21 cellular contexts compared by ENCODE assay signal in the genomic region with DNA sequence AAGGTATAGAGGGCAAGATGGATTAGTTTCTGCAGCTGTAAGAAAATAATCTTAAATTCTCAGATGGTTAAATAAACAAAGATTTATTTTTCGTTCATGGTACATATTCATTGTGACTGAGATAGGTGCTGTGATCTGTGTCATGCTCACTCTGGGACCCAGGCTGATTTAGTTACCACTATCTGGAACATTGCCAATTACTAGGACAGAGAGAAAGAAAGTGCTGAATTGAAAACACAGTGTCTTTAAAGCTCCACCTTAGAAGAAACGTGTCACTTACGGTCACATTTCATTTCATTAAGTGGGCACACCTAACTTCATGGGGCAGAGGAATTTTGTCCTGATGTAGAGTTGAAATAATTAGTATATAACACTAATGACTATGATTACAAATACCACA.
"Had no signal": no experiment of that assay in that cellular context is flagged by ENCODE, and none has a peak within 500 bp of the region (broad histone marks: within the 10 kb centered on the region; RNA-seq: fewer than 3 reads in every experiment).

No MANE protein-coding gene starts in this region.

- DNase-seq: effector memory CD8-positive, alpha-beta T cell; esophagus squamous epithelium; foreskin fibroblast; kidney; left cardiac atrium; left ventricle myocardium inferior; lower lobe of right lung; natural killer cell; posterior cingulate gyrus; sigmoid colon; stimulated activated CD4-positive, alpha-beta T cell treated with anti-CD3 and anti-CD28 coated beads, Interleukin-2, amount 100 ng/mL, for 24 hours; stimulated activated CD4-positive, alpha-beta T cell treated with anti-CD3 and anti-CD28 coated beads, Interleukin-4, amount 100 ng/mL, for 4 hours; stimulated activated naive B cell treated with anti-CD40 and anti-IgM and Interleukin-4, amounts not matched to agents 10 μg/mL and 1 μg/mL and 100 μg/mL, for 72 hours; stimulated activated naive CD8-positive, alpha-beta T cell treated with anti-CD3 and anti-CD28 coated beads, Interleukin-15, amount 100 ng/mL, for 72 hours; testis; upper lobe of right lung had no signal

- H3K27me3 ChIP-seq: esophagus squamous epithelium, gastroesophageal sphincter, sigmoid colon, testis, tibial nerve, upper lobe of right lung, vagina had no signal

- H3K36me3 ChIP-seq: esophagus squamous epithelium, gastroesophageal sphincter, left ventricle myocardium inferior, lower lobe of right lung, sigmoid colon, upper lobe of right lung, vagina had no signal

- ATAC-seq: effector memory CD8-positive, alpha-beta T cell; gastroesophageal sphincter; left cardiac atrium; lower lobe of right lung; natural killer cell; stimulated activated naive B cell treated with anti-CD40 and anti-IgM and Interleukin-4, amounts not matched to agents 10 μg/mL and 1 μg/mL and 100 μg/mL, for 72 hours; stimulated activated naive CD8-positive, alpha-beta T cell treated with anti-CD3 and anti-CD28 coated beads, Interleukin-15, amount 100 ng/mL, for 72 hours; upper lobe of right lung had no signal

- FAIRE-seq: kidney had no signal

- H3K4me1 ChIP-seq: esophagus squamous epithelium, gastroesophageal sphincter, left ventricle myocardium inferior, lower lobe of right lung, sigmoid colon, testis, tibial nerve, upper lobe of right lung, vagina had no signal

- H3K27ac ChIP-seq: epithelial cell of prostate, esophagus squamous epithelium, gastroesophageal sphincter, left ventricle myocardium inferior, lower lobe of right lung, sigmoid colon, skin epidermis, testis, tibial nerve, upper lobe of right lung, vagina had no signal

- H3K9me3 ChIP-seq: esophagus squamous epithelium, gastroesophageal sphincter, lower lobe of right lung, testis, upper lobe of right lung, vagina had no signal

- H3K4me3 ChIP-seq: esophagus squamous epithelium, gastroesophageal sphincter, left ventricle myocardium inferior, lower lobe of right lung, sigmoid colon, skin epidermis, testis, tibial nerve, upper lobe of right lung, vagina had no signal
